Comparison of ENCODE assay signal across 14 cellular contexts in genomic region chr1:45622891-45623394, GRCh38. TPM values are rescaled to one million over a fixed set of nuclear protein-coding genes. Genes with fewer than 3 reads are reported as not detected.
DNase-seq lines count a peak whose midpoint lies in the region; ATAC-seq and TF ChIP-seq lines count a peak whose summit lies in the region.
"Had no signal": no experiment of that assay in that cellular context is flagged by ENCODE, and none has a peak within 500 bp of the region (broad histone marks: within the 10 kb centered on the region; RNA-seq: fewer than 3 reads in every experiment).

No MANE protein-coding gene starts in this region.

- H3K9me3 ChIP-seq in psoas muscle (no peaks in the 10 kb centered on the region), aorta (ENCODE audit: control insufficient read depth, low read length) (no peaks in the 10 kb centered on the region), SJCRH30 (replicated peaks) (no peaks in the 10 kb centered on the region)
- H3K9me3 ChIP-seq: adrenal gland had no signal

- H3K36me3 ChIP-seq in psoas muscle (ENCODE audit: insufficient read depth in 1 of 2, low read depth in 1 of 2), result peaks cover 2 to 55% of the 10 kb centered on the region in 2 donors
- H3K36me3 ChIP-seq in aorta (ENCODE audit: control insufficient read depth in 1 of 2, insufficient read depth in 2 of 2, low read length in 1 of 2), result peaks cover 0 to 2% of the 10 kb centered on the region in 2 donors
- peaks cover 39% of the 10 kb centered on the region for H3K36me3 ChIP-seq in SJCRH30

- H3K4me1 ChIP-seq in psoas muscle (no peaks in the 10 kb centered on the region), aorta (ENCODE audit: control insufficient read depth in 1 of 2, insufficient read depth in 2 of 2, low read length in 2 of 2) (no peaks in the 10 kb centered on the region), SJCRH30 (no peaks in the 10 kb centered on the region)

- H3K4me3 ChIP-seq in psoas muscle (peak overlapping the region; percentile 52), aorta (ENCODE audit: low read length in 2 of 2) (no peak overlapping the region), SJCRH30 (no peak overlapping the region)
- H3K4me3 ChIP-seq: adrenal gland had no signal

- peak; percentile 70 for DNase-seq in Right ventricle myocardium inferior (ENCODE audit: missing footprints)
- DNase-seq in cardiac septum (ENCODE audit: low spot score), result no peak
- DNase-seq in left ventricle myocardium superior, result peak; percentile 52
- DNase-seq in psoas muscle, result peak in 1 of 2 donors; percentile 64
- peak in 1 of 2 donors; percentile 56 for DNase-seq in aorta
- DNase-seq in NCI-H146 treated with DMSO at 0.1 percent for 48 hours (lab: John Stamatoyannopoulos, UW; ENCODE audit: unreplicated experiment), result no peak
- no peak for DNase-seq in NOMO-1 (lab: John Stamatoyannopoulos, UW; ENCODE audit: unreplicated experiment in 2 of 2)
- DNase-seq in SJCRH30, result no peak
- DNase-seq: activated CD8-positive, alpha-beta memory T cell treated with anti-CD3 and anti-CD28 coated beads, Interleukin-2, amount 50 U/mL, for 4 hours; adrenal gland; dorsolateral prefrontal cortex; KBM-7; NCI-H187; stimulated activated CD4-positive, alpha-beta T cell treated with anti-CD3 and anti-CD28 coated beads, Interleukin-12 subunit alpha, Interleukin-12 subunit beta, amount 100 ng/mL, for 4 hours had no signal

- H3K27ac ChIP-seq in psoas muscle (no peak overlapping the region), aorta (ENCODE audit: low read depth in 1 of 2, low read length in 2 of 2) (peak overlapping the region in 1 of 2 donors; percentile 7), SJCRH30 (no peak overlapping the region)

- H3K27me3 ChIP-seq in psoas muscle (ENCODE audit: insufficient read depth in 3 of 3, low read length in 2 of 3) (no peaks in the 10 kb centered on the region), aorta (ENCODE audit: control insufficient read depth in 1 of 2, insufficient read depth in 2 of 2, low read length in 1 of 2) (no peaks in the 10 kb centered on the region), SJCRH30 (no peaks in the 10 kb centered on the region)
- H3K27me3 ChIP-seq: adrenal gland, dorsolateral prefrontal cortex had no signal

- TF ChIP-seq CTCF in psoas muscle (IDR thresholded peaks at IDR 0.05), result no peak

- WGBS in psoas muscle, 3 donors, result 47 to 54% (median 51%) methylated on average over 49 of the region's 49 CpGs
- WGBS in aorta, 2 donors, result 35 to 51% methylated on average over 49 of the region's 49 CpGs

- ATAC-seq in Right ventricle myocardium inferior (peak; percentile 40), left ventricle myocardium superior (peak; percentile 38), psoas muscle (peak in 3 of 4 donors; percentile 10 to 20 (median 14)), aorta (ENCODE audit: low FRiP score) (peak; percentile 71)

- intact Hi-C loops in Right ventricle myocardium inferior (cut with DNase I), result no loop called here
- intact Hi-C loops in cardiac septum (cut with DNase I), result no loop called here
- intact Hi-C loops in left ventricle myocardium superior (cut with micrococcal nuclease), result no loop called here
- intact Hi-C loops in psoas muscle (cut with DNase I), result no loop called here
- intact Hi-C loops in aorta (cut with DNase I), result no loop called here

RNA-seq across cellular contexts. Expression of gene CCDC17, which starts 0.9 kb away (rescaled TPM):
- 1.2 TPM for total RNA-seq in Right ventricle myocardium inferior
- 1.2 TPM for total RNA-seq in cardiac septum
- 0.64 TPM for total RNA-seq in left ventricle myocardium superior
- 1 to 10 TPM; 1.2 to 1.7 (median 1.3) TPM for total RNA-seq in psoas muscle
- polyA plus RNA-seq in psoas muscle, result 1 to 10 TPM in 2 of 3 donors, under 1 TPM in 1; 0.69 to 2.1 (median 1.1) TPM
- total RNA-seq in aorta, result 1 to 10 TPM; 1.8 to 3.3 TPM
- under 1 TPM in 1 of 2 donors, not detected in 1; 0.69 TPM for polyA plus RNA-seq in aorta
- 0.46 and 1.3 TPM in 2 replicates for total RNA-seq in SJCRH30 (2014; rRNA removed; shearing (Covaris generic))

RNA-seq across cellular contexts. Expression of gene NASP, which starts 39.1 kb away (rescaled TPM):
- total RNA-seq in Right ventricle myocardium inferior (28.5 TPM), cardiac septum (30.1 TPM), left ventricle myocardium superior (29.5 TPM), psoas muscle (10 to 100 TPM; 15.3 to 29.7 (median 28.1) TPM), aorta (10 to 100 TPM; 59.1 to 63.3 TPM)
- polyA plus RNA-seq in psoas muscle (10 to 100 TPM; 28.6 to 54.6 (median 37.9) TPM), aorta (100 to 1,000 TPM in 1 of 2 donors, 10 to 100 TPM in 1; 44.8 to 123 TPM)
- 365 and 437 TPM in 2 replicates for total RNA-seq in SJCRH30 (2014; rRNA removed; shearing (Covaris generic))

Comparison
In these comparisons a context has a peak if more than half of its experiments do, and no peak if none do; other contexts are left out.
1. DNase-seq: peak in Right ventricle myocardium inferior (single experiment) and left ventricle myocardium superior (single experiment); none in cardiac septum (single experiment), NCI-H146 treated with DMSO at 0.1 percent for 48 hours (single experiment), NOMO-1 (0 of 2) and SJCRH30 (0 of 2).
2. ATAC-seq: peak in every context shown above with its lines; median percentile 71 in aorta; 40 in Right ventricle myocardium inferior; 38 in left ventricle myocardium superior; 14 in psoas muscle.